Comparison of ENCODE assay signal across 8 cellular contexts in genomic region chr22:50582562-50583293, GRCh38. TPM values are rescaled to one million over a fixed set of nuclear protein-coding genes. Genes with fewer than 3 reads are reported as not detected.
DNase-seq lines count a peak whose midpoint lies in the region; ATAC-seq and TF ChIP-seq lines count a peak whose summit lies in the region.

Gene CHKB (minus strand): TSS chr22:50582849. CDS start chr22:50582781, 68 bp downstream.

- peaks cover 6% of the 10 kb centered on the region; the same call in 1 of the 2 replicates for H3K4me1 ChIP-seq in HUES64 (ENCODE audit: insufficient read depth, low read length)
- H3K4me1 ChIP-seq in OCI-LY1 (ENCODE audit: insufficient read depth, low read length, severe bottlenecking) = peaks cover 17% of the 10 kb centered on the region

- H3K9me3 Mint-ChIP-seq in Calu3 (ENCODE audit: low read depth, unreplicated experiment) = no peaks in the 10 kb centered on the region

- intact Hi-C loops in Calu3 (cut with micrococcal nuclease; ENCODE audit: unreplicated experiment) = loop anchor here (5.0 kb wide), 1 partner anchor 40 kb away; no protein-coding TSS in a partner anchor

- H3K9me2 ChIP-seq in OCI-LY1 (ENCODE audit: low read depth, low read length) = no peaks in the 10 kb centered on the region

- H3K27me3 ChIP-seq in HUES64 (ENCODE audit: insufficient read depth, low read length) (0 out of 2 replicates have a peak, but pooled peaks cover 4% of the 10 kb centered on the region), OCI-LY1 (ENCODE audit: insufficient read depth, low read length) (no peaks in the 10 kb centered on the region)

- H3K4me2 ChIP-seq in OCI-LY1 (ENCODE audit: low read length) = peak within 1 kb of the TSS; percentile 99

- H3K4me3 ChIP-seq in HUES64 (ENCODE audit: low read length) (peak within 1 kb of the TSS; percentile 88), OCI-LY1 (ENCODE audit: low read depth, low read length, poor library complexity, severe bottlenecking) (peak within 1 kb of the TSS; percentile 80)

- no peak for TF ChIP-seq CTCF in Calu3 (IDR thresholded peaks at IDR 0.05; ENCODE audit: unreplicated experiment)
- TF ChIP-seq CTCF in OCI-LY1 (IDR thresholded peaks at IDR 0.05; ENCODE audit: low read length) = no peak

- no peaks in the 10 kb centered on the region for H4K20me1 ChIP-seq in OCI-LY1 (ENCODE audit: insufficient read depth, low read length)

- peaks cover 64% of the 10 kb centered on the region for H3K36me3 Mint-ChIP-seq in Calu3 (ENCODE audit: insufficient read depth, unreplicated experiment)

- BruUV-seq in Calu3 (replicated peaks; lab: Mats Ljungman, UMichigan) = no TSS peak

- peak within 1 kb of the TSS; percentile 93 for H3K9ac ChIP-seq in HUES64 (ENCODE audit: low read depth, low read length)
- H3K9ac ChIP-seq in OCI-LY1 (ENCODE audit: low read length) = peak within 1 kb of the TSS; percentile 94

- under 1% methylated on average over 90 of the region's 90 CpGs for WGBS in HUES64

- H2AFZ ChIP-seq in OCI-LY1 (ENCODE audit: low read length) = no peak within 1 kb of the TSS

- H3K79me2 ChIP-seq in OCI-LY1 (ENCODE audit: insufficient read depth, low read length) = 0 out of 2 replicates have a peak, but pooled peaks cover 5% of the 10 kb centered on the region

- no peaks in the 10 kb centered on the region for H3K27me3 Mint-ChIP-seq in Calu3 (ENCODE audit: unreplicated experiment)

- H3K27ac Mint-ChIP-seq in Calu3 (ENCODE audit: unreplicated experiment) = peak within 1 kb of the TSS; percentile 90

- CTCF ChIA-PET in Calu3 (lab: Charles Lee) = interaction anchor here (0.6 kb wide), 1 partner anchor 47 kb away, joined by 3 read pairs; no protein-coding TSS in a partner anchor

- H3K9me3 ChIP-seq in HUES64 (ENCODE audit: insufficient read depth, low read depth, low read length) (no peaks in the 10 kb centered on the region), OCI-LY1 (ENCODE audit: low read length) (no peaks in the 10 kb centered on the region)

- H3K4me1 Mint-ChIP-seq in Calu3 (ENCODE audit: low read depth, unreplicated experiment) = no peaks in the 10 kb centered on the region

- H3K36me3 ChIP-seq in HUES64 (ENCODE audit: insufficient read depth, low read length) (peaks cover 26% of the 10 kb centered on the region), OCI-LY1 (ENCODE audit: insufficient read depth, low read length) (peaks cover 39% of the 10 kb centered on the region)

- DNase-seq in Calu3 (peak; percentile 99), mesenteric fat pad (ENCODE audit: low spot score) (peak; percentile 100)
- DNase-seq in activated CD8-positive, alpha-beta memory T cell treated with anti-CD3 and anti-CD28 coated beads, Interleukin-2, amount 50 U/mL, for 4 hours = peak; percentile 98
- DNase-seq in stimulated activated CD8-positive, alpha-beta memory T cell treated with anti-CD3 and anti-CD28 coated beads, Interleukin-15, amount 100 ng/mL, for 24 hours (ENCODE audit: low read depth) = peak; percentile 88

- H3K4me3 Mint-ChIP-seq in Calu3 (ENCODE audit: low read depth, unreplicated experiment) = peak within 1 kb of the TSS; percentile 97

- H3F3A ChIP-seq in OCI-LY1 (ENCODE audit: insufficient read depth, low read length) = no peaks in the 10 kb centered on the region

- in situ Hi-C loops in endometrial microvascular endothelial cells (cut with HindIII; ENCODE audit: inconsistent ontology term, low pct_unique_long_range_greater_than_20kb, low sequenced_read_pairs) = no loop called here

- H3K27ac ChIP-seq in HUES64 (ENCODE audit: low read depth, low read length) (peak within 1 kb of the TSS; percentile 100), OCI-LY1 (ENCODE audit: low read depth, low read length, poor library complexity, severe bottlenecking) (peak within 1 kb of the TSS; percentile 74)

- peak; percentile 84 for ATAC-seq in GM21447 (IDR thresholded peaks at IDR 0.05; ENCODE audit: unreplicated experiment)

RNA-seq across cellular contexts. Expression of gene CHKB, which starts in this region (rescaled TPM):
- total RNA-seq in Calu3 (2022) (80.9 and 83.2 TPM in 2 replicates), endometrial microvascular endothelial cells (ENCODE audit: inconsistent ontology term) (41.0 TPM), mesenteric fat pad (47.6 TPM)
- polyA plus RNA-seq in HUES64 (2013, experiment 1 of 2) = 35.6 TPM
- 32.7 TPM for polyA plus RNA-seq in HUES64 (2013, experiment 2 of 2)

Comparison
In these comparisons a context has a peak if more than half of its experiments do, and no peak if none do; other contexts are left out.
1. Peak in every context shown above with its lines: DNase-seq, ATAC-seq, H3K4me3 ChIP-seq and H3K27ac ChIP-seq.